ENCODE assay signal across 2 cellular contexts in genomic region chr16:74328346-74328745, GRCh38. TPM values are rescaled to one million over a fixed set of nuclear protein-coding genes. Genes with fewer than 3 reads are reported as not detected.
"Had no signal": no experiment of that assay in that cellular context is flagged by ENCODE, and none has a peak within 500 bp of the region (broad histone marks: within the 10 kb centered on the region; RNA-seq: fewer than 3 reads in every experiment).

No MANE protein-coding gene starts in this region.

RNA-seq across cellular contexts. Expression of gene NPIPB15, which starts 47.8 kb away (rescaled TPM):
- total RNA-seq: activated CD8-positive, alpha-beta memory T cell treated with anti-CD3 and anti-CD28 coated beads for 36 hours; activated CD8-positive, alpha-beta memory T cell treated with anti-CD3 and anti-CD28 coated beads, Interleukin-2, amount 10 ng/mL, durations not matched to agents 7 days and 5 days had no signal
